Comparison of ENCODE assay signal across 22 cellular contexts in genomic region chr9:81627481-81627880, GRCh38.
"Had no signal": no experiment of that assay in that cellular context is flagged by ENCODE, and none has a peak within 500 bp of the region (broad histone marks: within the 10 kb centered on the region; RNA-seq: fewer than 3 reads in every experiment).

No MANE protein-coding gene starts in this region.

- H3K36me3 Mint-ChIP-seq: activated naive CD4-positive, alpha-beta T cell treated with anti-CD3 and anti-CD28 coated beads, Interleukin-2, amount 10 ng/mL, durations not matched to agents 7 days and 5 days had no signal

- H3K27ac Mint-ChIP-seq: activated naive CD4-positive, alpha-beta T cell treated with anti-CD3 and anti-CD28 coated beads, Interleukin-2, amount 10 ng/mL, durations not matched to agents 7 days and 5 days; activated naive CD8-positive, alpha-beta T cell treated with anti-CD3 and anti-CD28 coated beads, Interleukin-2, amount 50 U/mL, for 24 hours; brain; nephron; T-helper 1 cell treated with Interleukin-12 subunit alpha and Interleukin-12 subunit beta and Interleukin-4 antibody, amounts not matched to agents 30 μg/mL and 1 μg/mL, for 36 hours; type B pancreatic cell had no signal

- H3K4me1 ChIP-seq: lower lobe of right lung, right atrium auricular region had no signal

- H3K4me1 Mint-ChIP-seq: activated naive CD4-positive, alpha-beta T cell treated with anti-CD3 and anti-CD28 coated beads, Interleukin-2, amount 10 ng/mL, durations not matched to agents 7 days and 5 days had no signal

- H3K9me3 ChIP-seq: esophagus muscularis mucosa, lower lobe of right lung, right atrium auricular region had no signal

- H3K4me3 ChIP-seq: esophagus muscularis mucosa, lower lobe of right lung, right atrium auricular region had no signal

- H3K9me3 Mint-ChIP-seq: activated naive CD4-positive, alpha-beta T cell treated with anti-CD3 and anti-CD28 coated beads, Interleukin-2, amount 10 ng/mL, durations not matched to agents 7 days and 5 days; activated naive CD8-positive, alpha-beta T cell treated with anti-CD3 and anti-CD28 coated beads, Interleukin-2, amount 50 U/mL, for 24 hours; brain; mesothelial cell of epicardium; nephron; T-helper 1 cell treated with Interleukin-12 subunit alpha and Interleukin-12 subunit beta and Interleukin-4 antibody, amounts not matched to agents 30 μg/mL and 1 μg/mL, for 36 hours; type B pancreatic cell had no signal

- H3K4me3 Mint-ChIP-seq: activated naive CD4-positive, alpha-beta T cell treated with anti-CD3 and anti-CD28 coated beads, Interleukin-2, amount 10 ng/mL, durations not matched to agents 7 days and 5 days; activated naive CD8-positive, alpha-beta T cell treated with anti-CD3 and anti-CD28 coated beads, Interleukin-2, amount 50 U/mL, for 24 hours; brain; mesothelial cell of epicardium; nephron; T-helper 1 cell treated with Interleukin-12 subunit alpha and Interleukin-12 subunit beta and Interleukin-4 antibody, amounts not matched to agents 30 μg/mL and 1 μg/mL, for 36 hours; type B pancreatic cell had no signal

- DNase-seq: activated CD4-positive, alpha-beta T cell treated with anti-CD3 and anti-CD28 coated beads, Interleukin-2, amount 50 U/mL, for 1 hour; activated CD4-positive, CD25-positive, alpha-beta regulatory T cell treated with anti-CD3 and anti-CD28 coated beads, Interleukin-2, amount 50 U/mL, for 72 hours; activated CD8-positive, alpha-beta memory T cell treated with anti-CD3 and anti-CD28 coated beads, Interleukin-2, amount 50 U/mL, for 48 hours; activated effector memory CD4-positive, alpha-beta T cell treated with Interleukin-2 at 50 U/mL for 16 hours; activated naive CD4-positive, alpha-beta T cell treated with anti-CD3 and anti-CD28 coated beads, Interleukin-2, amount 10 ng/mL, durations not matched to agents 7 days and 5 days; activated naive CD8-positive, alpha-beta T cell treated with anti-CD3 and anti-CD28 coated beads, Interleukin-2, amount 50 U/mL, for 24 hours; activated T-cell treated with anti-CD3 and anti-CD28 coated beads, Interleukin-2, amount 50 U/mL, for 48 hours; anterior cingulate cortex; cortex of kidney; islet precursor cell; lower lobe of right lung; nucleus accumbens; stimulated activated CD4-positive, alpha-beta T cell treated with anti-CD3 and anti-CD28 coated beads, Interleukin-2, amount 100 ng/mL, for 24 hours; stimulated activated naive CD8-positive, alpha-beta T cell treated with anti-CD3 and anti-CD28 coated beads, Interleukin-15, Interleukin-2, amounts not matched to agents 100 U/mL and 50 U/mL, for 24 hours; substantia nigra had no signal

- H3K27me3 ChIP-seq: esophagus muscularis mucosa, right atrium auricular region had no signal

- H3K27ac ChIP-seq: esophagus muscularis mucosa, lower lobe of right lung, right atrium auricular region had no signal

- H3K36me3 ChIP-seq: right atrium auricular region had no signal

- H3K27me3 Mint-ChIP-seq: activated naive CD4-positive, alpha-beta T cell treated with anti-CD3 and anti-CD28 coated beads, Interleukin-2, amount 10 ng/mL, durations not matched to agents 7 days and 5 days; activated naive CD8-positive, alpha-beta T cell treated with anti-CD3 and anti-CD28 coated beads, Interleukin-2, amount 50 U/mL, for 24 hours; brain; type B pancreatic cell had no signal
